In the genomic region with DNA sequence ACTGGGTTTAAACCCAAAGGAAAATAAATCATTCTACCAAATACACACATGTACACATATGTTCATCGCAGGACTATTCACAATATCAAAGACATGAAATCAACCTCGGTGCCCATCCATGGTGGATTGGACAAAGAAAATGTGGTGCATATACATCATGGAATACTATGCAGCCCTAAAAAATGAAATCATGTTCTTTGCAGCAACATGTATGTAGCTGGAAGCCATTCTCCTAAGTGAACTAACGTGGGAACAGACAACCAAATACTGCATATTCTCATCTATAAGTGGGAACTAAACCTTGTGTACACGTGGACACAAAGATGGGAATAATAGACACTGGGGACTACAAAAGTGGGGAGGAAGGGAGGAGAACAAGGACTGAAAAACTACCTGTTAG, we compare ENCODE assay signal across 32 cellular contexts.
"Had no signal": no experiment of that assay in that cellular context is flagged by ENCODE, and none has a peak within 500 bp of the region (broad histone marks: within the 10 kb centered on the region; RNA-seq: fewer than 3 reads in every experiment).

No MANE protein-coding gene starts in this region.

- H3K4me1 ChIP-seq: Peyer's patch had no signal

- H3K27ac Mint-ChIP-seq: activated B cell treated with CpG ODN at 0.5 μM for 24 hours; activated CD4-positive, alpha-beta memory T cell treated with anti-CD3 and anti-CD28 coated beads for 36 hours; activated naive CD4-positive, alpha-beta T cell treated with anti-CD3 and anti-CD28 coated beads, Interleukin-2, amount 10 ng/mL, durations not matched to agents 7 days and 5 days; activated naive CD8-positive, alpha-beta T cell; activated naive CD8-positive, alpha-beta T cell treated with anti-CD3 and anti-CD28 coated beads, Interleukin-2, amount 50 U/mL, for 24 hours; brain had no signal

- H3K9me3 ChIP-seq: Peyer's patch had no signal

- H3K27me3 Mint-ChIP-seq: brain had no signal

- H3K36me3 ChIP-seq: Peyer's patch had no signal

- H3K4me1 Mint-ChIP-seq: activated naive CD4-positive, alpha-beta T cell treated with anti-CD3 and anti-CD28 coated beads, Interleukin-2, amount 10 ng/mL, durations not matched to agents 7 days and 5 days; activated naive CD8-positive, alpha-beta T cell treated with anti-CD3 and anti-CD28 coated beads, Interleukin-2, amount 50 U/mL, for 24 hours had no signal

- FAIRE-seq: bronchial epithelial cell had no signal

- H3K9me3 Mint-ChIP-seq: activated CD4-positive, alpha-beta memory T cell treated with anti-CD3 and anti-CD28 coated beads for 36 hours; activated naive CD4-positive, alpha-beta T cell treated with anti-CD3 and anti-CD28 coated beads, Interleukin-2, amount 10 ng/mL, durations not matched to agents 7 days and 5 days; activated naive CD8-positive, alpha-beta T cell treated with anti-CD3 and anti-CD28 coated beads, Interleukin-2, amount 50 U/mL, for 24 hours had no signal

- H3K36me3 Mint-ChIP-seq: activated CD4-positive, alpha-beta memory T cell treated with anti-CD3 and anti-CD28 coated beads for 36 hours; activated naive CD4-positive, alpha-beta T cell treated with anti-CD3 and anti-CD28 coated beads, Interleukin-2, amount 10 ng/mL, durations not matched to agents 7 days and 5 days; activated naive CD8-positive, alpha-beta T cell; brain had no signal

- H3K4me3 ChIP-seq: Peyer's patch had no signal

- DNase-seq: activated B cell treated with CpG ODN at 0.5 μM for 24 hours; activated CD4-positive, alpha-beta memory T cell treated with anti-CD3 and anti-CD28 coated beads for 36 hours; activated CD4-positive, alpha-beta T cell treated with anti-CD3 and anti-CD28 coated beads for 4 hours; activated CD4-positive, alpha-beta T cell treated with anti-CD3 and anti-CD28 coated beads, Interleukin-2, amount 50 U/mL, for 1 hour; activated CD4-positive, CD25-positive, alpha-beta regulatory T cell treated with anti-CD3 and anti-CD28 coated beads, Interleukin-2, amount 50 U/mL, for 72 hours; activated CD8-positive, alpha-beta memory T cell treated with anti-CD3 and anti-CD28 coated beads, Interleukin-2, amount 50 U/mL, for 4 hours; activated effector memory CD4-positive, alpha-beta T cell treated with Interleukin-2 at 50 U/mL for 16 hours; activated naive CD4-positive, alpha-beta T cell treated with anti-CD3 and anti-CD28 coated beads, Interleukin-2, amount 10 ng/mL, durations not matched to agents 7 days and 5 days; activated naive CD8-positive, alpha-beta T cell treated with anti-CD3 and anti-CD28 coated beads, Interleukin-2, amount 50 U/mL, for 24 hours; activated T-cell treated with anti-CD3 and anti-CD28 coated beads for 4 hours; activated T-cell treated with anti-CD3 and anti-CD28 coated beads, Interleukin-2, amount 50 U/mL, for 48 hours; anterior cingulate cortex; caudate nucleus; cerebellar nuclear complex; NCI-H1105 treated with DMSO at 0.1 percent for 48 hours; NCI-H1436; NCI-H1694 treated with DMSO at 0.1 percent for 48 hours; NCI-H2029; NCI-H345; NCI-H524 treated with DMSO at 0.1 percent for 48 hours; PC-3; Peyer's patch; SW 1271; T-helper 1 cell; T-helper 2 cell; T-helper 9 cell had no signal

- ATAC-seq: activated naive CD8-positive, alpha-beta T cell treated with anti-CD3 and anti-CD28 coated beads, Interleukin-2, amount 50 U/mL, for 24 hours; Right ventricle myocardium inferior had no signal

- H3K27me3 ChIP-seq: Peyer's patch had no signal

- H3K4me3 Mint-ChIP-seq: activated B cell treated with CpG ODN at 0.5 μM for 24 hours; activated CD4-positive, alpha-beta memory T cell treated with anti-CD3 and anti-CD28 coated beads for 36 hours; activated naive CD4-positive, alpha-beta T cell treated with anti-CD3 and anti-CD28 coated beads, Interleukin-2, amount 10 ng/mL, durations not matched to agents 7 days and 5 days; activated naive CD8-positive, alpha-beta T cell; activated naive CD8-positive, alpha-beta T cell treated with anti-CD3 and anti-CD28 coated beads, Interleukin-2, amount 50 U/mL, for 24 hours; brain had no signal

- H3K27ac ChIP-seq: Peyer's patch, RWPE1, VCaP had no signal
